Comparison of ENCODE assay signal across 8 cellular contexts in the genomic region with DNA sequence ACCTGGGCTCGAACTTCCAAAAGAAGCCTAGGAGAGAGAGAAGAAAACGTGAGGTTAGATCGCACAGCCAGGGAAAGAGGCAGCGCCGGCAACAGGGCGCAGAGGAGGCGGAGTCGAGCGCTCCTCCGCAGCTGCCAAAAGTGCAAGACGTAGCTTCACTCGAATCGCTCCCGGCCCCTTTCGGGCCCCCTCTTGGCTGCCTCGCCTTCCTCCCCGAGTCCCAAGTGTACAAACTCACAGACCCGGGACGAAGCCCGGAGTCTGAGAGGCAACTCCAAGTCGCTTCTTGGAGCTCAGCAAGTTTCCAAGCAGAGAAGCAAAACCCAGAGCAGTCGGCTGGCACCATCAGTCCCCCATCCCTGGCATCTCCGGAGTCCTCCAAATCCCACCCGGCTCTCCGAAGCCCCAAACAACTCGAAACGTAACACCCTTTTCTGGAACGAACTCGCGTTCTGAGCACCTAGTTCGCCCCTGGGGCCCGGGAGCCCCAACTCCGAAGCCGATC. TPM values are rescaled to one million over a fixed set of nuclear protein-coding genes. Genes with fewer than 3 reads are reported as not detected.
DNase-seq lines count a peak whose midpoint lies in the region; ATAC-seq and TF ChIP-seq lines count a peak whose summit lies in the region.

No MANE protein-coding gene starts in this region.

- CTCF ChIA-PET in CD4-positive, alpha-beta memory T cell (lab: Charles Lee; ENCODE audit: partially characterized antibody) = interaction anchor here (0.7 to 2.7 kb wide), 5 partner anchors 49 to 680 kb away, joined by 3 to 17 read pairs (median 5); no protein-coding TSS in a partner anchor

- peaks cover 5% of the 10 kb centered on the region for H3K27me3 ChIP-seq in CD4-positive, alpha-beta memory T cell (ENCODE audit: insufficient read depth, low read length)
- H3K27me3 ChIP-seq in HUES6 (ENCODE audit: control insufficient read depth, insufficient read depth, low read length) = peaks cover 18% of the 10 kb centered on the region
- H3K27me3 ChIP-seq in iPS DF 6.9 (ENCODE audit: control insufficient read depth, insufficient read depth, low read length) = no peaks in the 10 kb centered on the region

- H3K4me1 Mint-ChIP-seq in CD4-positive, alpha-beta memory T cell = peaks cover 14 to 25% (median 22%) of the 10 kb centered on the region in 4 donors
- H3K4me1 Mint-ChIP-seq in brain = peaks cover 49% of the 10 kb centered on the region

- H3K36me3 Mint-ChIP-seq in CD4-positive, alpha-beta memory T cell = peaks cover 9 to 13% of the 10 kb centered on the region in 2 donors
- peaks cover 23% of the 10 kb centered on the region for H3K36me3 Mint-ChIP-seq in brain

- WGBS in iPS DF 6.9 (ENCODE audit: insufficient coverage, insufficient read length) = no CpG with 5 or more reads among the region's 34 CpGs

- H3K27me3 Mint-ChIP-seq in CD4-positive, alpha-beta memory T cell = peaks cover 6 to 10% of the 10 kb centered on the region in 2 donors
- H3K27me3 Mint-ChIP-seq in brain = peaks cover 10% of the 10 kb centered on the region

- H3K36me3 ChIP-seq in CD4-positive, alpha-beta memory T cell (ENCODE audit: insufficient read depth, low read length) = peaks cover 6% of the 10 kb centered on the region
- H3K36me3 ChIP-seq in HUES6 (ENCODE audit: control insufficient read depth, insufficient read depth, low read length) = peaks cover 23% of the 10 kb centered on the region
- H3K36me3 ChIP-seq in iPS DF 6.9 (ENCODE audit: control insufficient read depth, insufficient read depth, low read length) = no peaks in the 10 kb centered on the region

- H3K9me3 ChIP-seq in CD4-positive, alpha-beta memory T cell (ENCODE audit: control insufficient read depth in 1 of 2, low read length in 2 of 2) = no peaks in the 10 kb centered on the region
- no peaks in the 10 kb centered on the region for H3K9me3 ChIP-seq in HUES6 (ENCODE audit: control insufficient read depth, insufficient read depth, low read depth, low read length)
- no peaks in the 10 kb centered on the region for H3K9me3 ChIP-seq in iPS DF 6.9 (ENCODE audit: control insufficient read depth, insufficient read depth, low read length)

- ATAC-seq in sciatic nerve (peak; percentile 95), HG02840 (IDR thresholded peaks at IDR 0.05; ENCODE audit: low FRiP score, unreplicated experiment) (no peak)

- intact Hi-C loops in CD4-positive, alpha-beta memory T cell (cut with micrococcal nuclease) = loop anchor here (2.0 to 5.0 kb wide), 3 partner anchors 167 to 270 kb away; no protein-coding TSS in a partner anchor
- intact Hi-C loops in sciatic nerve (cut with DNase I) = no loop called here

- H3K9me3 Mint-ChIP-seq in CD4-positive, alpha-beta memory T cell = peaks cover 0 to 3% (median 0%) of the 10 kb centered on the region in 8 donors
- no peaks in the 10 kb centered on the region for H3K9me3 Mint-ChIP-seq in brain

- peak overlapping the region; percentile 57 to 72 for H3K4me3 ChIP-seq in CD4-positive, alpha-beta memory T cell (ENCODE audit: low read length in 2 of 2)
- H3K4me3 ChIP-seq in HUES6 (ENCODE audit: low read depth, low read length) = peak overlapping the region; percentile 69
- peak overlapping the region; percentile 99; the same call in 1 of the 2 replicates for H3K4me3 ChIP-seq in iPS DF 6.9 (ENCODE audit: low read length)

- H3K27ac Mint-ChIP-seq in CD4-positive, alpha-beta memory T cell = peak overlapping the region; percentile 92 to 96 (median 95)
- peak overlapping the region; percentile 90 to 98 (median 95) for H3K27ac Mint-ChIP-seq in brain

- peak overlapping the region; percentile 94 to 98 (median 96) for H3K4me3 Mint-ChIP-seq in CD4-positive, alpha-beta memory T cell
- H3K4me3 Mint-ChIP-seq in brain = peak overlapping the region; percentile 96 to 98 (median 97)

- peaks cover 16% of the 10 kb centered on the region for H3K4me1 ChIP-seq in CD4-positive, alpha-beta memory T cell (ENCODE audit: insufficient read depth, low read length)
- 0 out of 2 replicates have a peak, but pooled peaks cover 6% of the 10 kb centered on the region for H3K4me1 ChIP-seq in HUES6 (ENCODE audit: control insufficient read depth, insufficient read depth, low read length)
- H3K4me1 ChIP-seq in iPS DF 6.9 (ENCODE audit: control insufficient read depth, insufficient read depth, low read length) = no peaks in the 10 kb centered on the region

- peak; percentile 38 to 49 (median 42) for DNase-seq in CD4-positive, alpha-beta memory T cell
- DNase-seq in GM20000 (ENCODE audit: low spot score) (peak; percentile 76), UCSD-AML1 (lab: John Stamatoyannopoulos, UW; ENCODE audit: unreplicated experiment) (peak; percentile 64), iPS DF 6.9 (ENCODE audit: low read depth, low spot score) (no peak), sciatic nerve (ENCODE audit: low spot score) (peak; percentile 81)

- peak overlapping the region; percentile 85 for H3K9ac ChIP-seq in HUES6 (ENCODE audit: low read length)

- POLR2A ChIA-PET in CD4-positive, alpha-beta memory T cell (lab: Charles Lee; ENCODE audit: partially characterized antibody) = interaction anchor here (0.8 to 1.6 kb wide), 6 partner anchors 10 to 260 kb away, joined by 3 to 19 read pairs (median 6); a partner anchor contains a TSS

- TF ChIP-seq CTCF in GM20000 (IDR thresholded peaks at IDR 0.05; ENCODE audit: extremely low read depth, missing control alignments) = no peak
- TF ChIP-seq CTCF in brain (conservative IDR thresholded peaks at IDR 0.05) = no peak

- peak overlapping the region; percentile 53 for H3K27ac ChIP-seq in CD4-positive, alpha-beta memory T cell (ENCODE audit: low read depth, low read length)
- H3K27ac ChIP-seq in HUES6 (ENCODE audit: low read depth, low read length) (no peak overlapping the region; the same call in 1 of the 2 replicates), iPS DF 6.9 (ENCODE audit: low read length) (no peak overlapping the region)

RNA-seq across cellular contexts. Expression of a gene that starts 1.2 kb away (rescaled TPM):
- total RNA-seq in CD4-positive, alpha-beta memory T cell = 10 to 100 TPM; 27.8 to 32.8 TPM
- 1 to 10 TPM; 5.5 to 7.9 TPM for polyA plus RNA-seq in CD4-positive, alpha-beta memory T cell
- polyA plus RNA-seq in brain (ENCODE audit: insufficient read depth, low read depth, low replicate concordance) = 3.6 TPM
- total RNA-seq in sciatic nerve = 34.1 TPM

RNA-seq across cellular contexts. Expression of a gene that starts 41.3 kb away (rescaled TPM):
- 1 to 10 TPM; 3.8 to 6.8 TPM for total RNA-seq in CD4-positive, alpha-beta memory T cell
- polyA plus RNA-seq in CD4-positive, alpha-beta memory T cell = 10 to 100 TPM in 1 of 2 donors, 1 to 10 TPM in 1; 8.2 to 11.1 TPM
- 4.6 TPM for polyA plus RNA-seq in brain (ENCODE audit: insufficient read depth, low read depth, low replicate concordance)
- 8.2 TPM for total RNA-seq in sciatic nerve
